2 cellular contexts compared by ENCODE assay signal in the genomic region with DNA sequence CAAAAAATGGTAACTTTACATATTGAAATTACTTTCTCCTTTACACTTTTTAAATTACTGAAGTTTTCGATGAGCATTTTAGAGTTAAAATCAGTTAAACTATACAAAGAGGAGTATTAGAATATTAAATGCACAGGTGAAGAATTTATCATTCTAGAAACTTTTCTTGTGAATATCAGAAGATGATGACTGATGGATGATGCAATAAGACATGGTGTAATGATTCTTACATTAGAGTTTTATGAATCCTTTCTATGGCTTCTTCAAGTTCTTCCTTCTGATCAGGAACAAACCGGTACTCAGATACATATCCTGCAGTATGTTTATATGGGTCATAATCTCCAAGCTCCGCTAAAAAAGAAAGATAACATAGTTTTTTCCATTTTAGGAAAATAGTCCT.
TF ChIP-seq lines count a peak whose summit lies in the region.

No MANE protein-coding gene starts in this region.

TF ChIP-seq in HepG2, 621 proteins besides CTCF, POLR2A, EP300 and RAD21 (continued from another document):
- TF ChIP-seq ATF7 (IDR thresholded peaks at IDR 0.05) (0 out of 2 replicates have a peak, but pooled peaks have one; percentile 40), ATF7 (CRISPR knock-in tag; IDR thresholded peaks at IDR 0.05) (no peak), CEBPB (IDR thresholded peaks at IDR 0.05; ENCODE audit: borderline replicate concordance, low read depth, low read length) (peak; percentile 34; the same call in 1 of the 2 replicates)

TF ChIP-seq in IMR-90, 13 proteins besides CTCF, POLR2A, EP300 and RAD21 (continued from another document):
- peak; percentile 41; the same call in 1 of the 2 replicates for TF ChIP-seq CEBPB (IDR thresholded peaks at IDR 0.05; ENCODE audit: low read depth, low read length)
